In the genomic region with DNA sequence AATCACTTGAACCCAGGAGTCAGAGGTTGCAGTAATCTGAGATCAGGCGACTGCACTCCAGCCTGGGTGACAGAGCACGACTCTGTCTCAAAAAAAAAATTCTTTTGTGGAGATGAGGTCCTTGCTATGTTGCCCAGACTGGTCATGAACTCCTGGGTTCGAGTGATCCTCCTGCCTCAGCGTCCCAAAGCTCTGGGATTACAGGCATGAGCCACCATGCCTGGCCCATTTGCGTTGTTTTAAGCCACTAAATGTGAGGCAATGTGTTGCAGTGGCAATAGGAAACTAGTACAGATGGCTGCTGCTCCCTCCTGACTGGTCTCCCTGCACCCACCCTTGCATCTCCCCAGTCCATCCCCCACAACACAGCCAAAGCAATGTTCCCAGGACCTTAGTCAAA, we compare ENCODE assay signal across 20 cellular contexts. TPM values are rescaled to one million over a fixed set of nuclear protein-coding genes. Genes with fewer than 3 reads are reported as not detected.
"Had no signal": no experiment of that assay in that cellular context is flagged by ENCODE, and none has a peak within 500 bp of the region (broad histone marks: within the 10 kb centered on the region; RNA-seq: fewer than 3 reads in every experiment).

No MANE protein-coding gene starts in this region.

- DNase-seq: IMR-90, KG1, MG63, NCI-H1092, NCI-H1105 treated with DMSO at 0.1 percent for 48 hours, NCI-H1417 treated with DMSO at 0.1 percent for 48 hours, NCI-H187, NCI-H2029, NCI-H2081 treated with DMSO at 0.1 percent for 48 hours, NCI-H2171, NCI-H226, NCI-H446 treated with DMSO at 0.1 percent for 48 hours, NCI-H510A treated with DMSO at 0.1 percent for 48 hours, NCI-H526, NCI-H774, Right ventricle myocardium superior, RPMI8226, SIG-M5 had no signal

- ATAC-seq: HepG2 had no signal

RNA-seq across cellular contexts. Expression of gene XPNPEP2, which starts 44.0 kb away (rescaled TPM):
- total RNA-seq: HT1080 had no signal
